9 cellular contexts compared by ENCODE assay signal in genomic region chr19:41367848-41368301, GRCh38. TPM values are rescaled to one million over a fixed set of nuclear protein-coding genes. Genes with fewer than 3 reads are reported as not detected.
DNase-seq lines count a peak whose midpoint lies in the region; ATAC-seq and TF ChIP-seq lines count a peak whose summit lies in the region.
"Had no signal": no experiment of that assay in that cellular context is flagged by ENCODE, and none has a peak within 500 bp of the region (broad histone marks: within the 10 kb centered on the region; RNA-seq: fewer than 3 reads in every experiment).

No MANE protein-coding gene starts in this region.

- H3K4me3 Mint-ChIP-seq in progenitor cell of endocrine pancreas (ENCODE audit: low read depth) = no peak overlapping the region
- no peak overlapping the region for H3K4me3 Mint-ChIP-seq in activated CD4-positive, alpha-beta T cell treated with anti-CD3 and anti-CD28 coated beads, Interleukin-2, amount 10 ng/mL, durations not matched to agents 24 days and 14 days
- H3K4me3 Mint-ChIP-seq in CD4-positive, alpha-beta T cell = no peak overlapping the region

- CTCF ChIA-PET in CD4-positive, alpha-beta T cell (lab: Charles Lee) = interaction anchor here (1.2 kb wide), 1 partner anchor 15 kb away, joined by 3 read pairs; no protein-coding TSS in a partner anchor

- DNase-seq in GM04504 (ENCODE audit: low read depth) (peak; percentile 78), NCI-H226 (peak; percentile 75), dedifferentiated amniotic fluid mesenchymal stem cell (ENCODE audit: extremely low spot score) (peak; percentile 91), progenitor cell of endocrine pancreas (ENCODE audit: low spot score, unreplicated experiment) (no peak), NCI-H510A treated with DMSO at 0.1 percent for 48 hours (lab: John Stamatoyannopoulos, UW) (no peak), anterior cingulate cortex (lab: John Stamatoyannopoulos, UW) (no peak)
- no peak for DNase-seq in activated CD4-positive, alpha-beta T cell treated with anti-CD3 and anti-CD28 coated beads, Interleukin-2, amount 10 ng/mL, durations not matched to agents 24 days and 14 days
- DNase-seq in CD4-positive, alpha-beta T cell = no peak
- DNase-seq: nucleus accumbens had no signal

- no peaks in the 10 kb centered on the region for H3K27me3 Mint-ChIP-seq in progenitor cell of endocrine pancreas
- no peaks in the 10 kb centered on the region for H3K27me3 Mint-ChIP-seq in activated CD4-positive, alpha-beta T cell treated with anti-CD3 and anti-CD28 coated beads, Interleukin-2, amount 10 ng/mL, durations not matched to agents 24 days and 14 days
- no peaks in the 10 kb centered on the region for H3K27me3 Mint-ChIP-seq in CD4-positive, alpha-beta T cell

- H3K36me3 Mint-ChIP-seq in progenitor cell of endocrine pancreas (ENCODE audit: insufficient read depth) = peaks cover 3% of the 10 kb centered on the region
- peaks cover 5% of the 10 kb centered on the region for H3K36me3 Mint-ChIP-seq in activated CD4-positive, alpha-beta T cell treated with anti-CD3 and anti-CD28 coated beads, Interleukin-2, amount 10 ng/mL, durations not matched to agents 24 days and 14 days (ENCODE audit: low read depth)
- H3K36me3 Mint-ChIP-seq in CD4-positive, alpha-beta T cell (ENCODE audit: low read depth) = peaks cover 9% of the 10 kb centered on the region

- H3K27me3 ChIP-seq in CD4-positive, alpha-beta T cell (ENCODE audit: control insufficient read depth, insufficient read depth, low read length) = no peaks in the 10 kb centered on the region

- no peaks in the 10 kb centered on the region for H3K9me3 ChIP-seq in CD4-positive, alpha-beta T cell (ENCODE audit: control insufficient read depth, low read length)

- intact Hi-C loops in activated CD4-positive, alpha-beta T cell treated with anti-CD3 and anti-CD28 coated beads, Interleukin-2, amount 10 ng/mL, durations not matched to agents 24 days and 14 days (cut with micrococcal nuclease) = no loop called here
- intact Hi-C loops in CD4-positive, alpha-beta T cell (cut with DNase I, micrococcal nuclease) = no loop called here

- no peak overlapping the region for H3K27ac ChIP-seq in CD4-positive, alpha-beta T cell (ENCODE audit: low read depth, low read length)

- no peaks in the 10 kb centered on the region for H3K9me3 Mint-ChIP-seq in progenitor cell of endocrine pancreas (ENCODE audit: low read depth)
- no peaks in the 10 kb centered on the region for H3K9me3 Mint-ChIP-seq in activated CD4-positive, alpha-beta T cell treated with anti-CD3 and anti-CD28 coated beads, Interleukin-2, amount 10 ng/mL, durations not matched to agents 24 days and 14 days
- no peaks in the 10 kb centered on the region for H3K9me3 Mint-ChIP-seq in CD4-positive, alpha-beta T cell

- no peak for TF ChIP-seq CTCF in progenitor cell of endocrine pancreas (IDR thresholded peaks at IDR 0.05; ENCODE audit: unreplicated experiment)
- no peak for TF ChIP-seq CTCF in CD4-positive, alpha-beta T cell (IDR thresholded peaks at IDR 0.05)

- no peak for ATAC-seq in CD4-positive, alpha-beta T cell (ENCODE audit: poor library complexity)

- POLR2A ChIA-PET in CD4-positive, alpha-beta T cell (lab: Charles Lee) = no interaction called here

- H3K27ac Mint-ChIP-seq in progenitor cell of endocrine pancreas = peak overlapping the region; percentile 24
- H3K27ac Mint-ChIP-seq in activated CD4-positive, alpha-beta T cell treated with anti-CD3 and anti-CD28 coated beads, Interleukin-2, amount 10 ng/mL, durations not matched to agents 24 days and 14 days = no peak overlapping the region
- H3K27ac Mint-ChIP-seq in CD4-positive, alpha-beta T cell = no peak overlapping the region

- H3K4me1 Mint-ChIP-seq in progenitor cell of endocrine pancreas (ENCODE audit: low read depth) = peaks cover 11% of the 10 kb centered on the region
- peaks cover 19% of the 10 kb centered on the region for H3K4me1 Mint-ChIP-seq in activated CD4-positive, alpha-beta T cell treated with anti-CD3 and anti-CD28 coated beads, Interleukin-2, amount 10 ng/mL, durations not matched to agents 24 days and 14 days
- peaks cover 16% of the 10 kb centered on the region for H3K4me1 Mint-ChIP-seq in CD4-positive, alpha-beta T cell (ENCODE audit: low read depth)

RNA-seq across cellular contexts. Expression of gene B9D2, which starts 3.9 kb away (rescaled TPM):
- total RNA-seq in progenitor cell of endocrine pancreas = 8.6 and 10.7 TPM in 2 replicates
- total RNA-seq in activated CD4-positive, alpha-beta T cell treated with anti-CD3 and anti-CD28 coated beads, Interleukin-2, amount 10 ng/mL, durations not matched to agents 24 days and 14 days = 6.3 and 8.6 TPM in 2 replicates
- total RNA-seq in CD4-positive, alpha-beta T cell = 10 to 100 TPM; 21.1 to 26.8 TPM

RNA-seq across cellular contexts. Expression of gene TMEM91, which starts 8.5 kb away (rescaled TPM):
- total RNA-seq in progenitor cell of endocrine pancreas = 12.8 and 14.3 TPM in 2 replicates
- total RNA-seq in activated CD4-positive, alpha-beta T cell treated with anti-CD3 and anti-CD28 coated beads, Interleukin-2, amount 10 ng/mL, durations not matched to agents 24 days and 14 days = 4.2 and 5.8 TPM in 2 replicates
- 1 to 10 TPM; 6.8 to 7.7 TPM for total RNA-seq in CD4-positive, alpha-beta T cell

RNA-seq across cellular contexts. Expression of gene TGFB1, which starts 14.2 kb away (rescaled TPM):
- 4.3 and 5.5 TPM in 2 replicates for total RNA-seq in progenitor cell of endocrine pancreas
- total RNA-seq in activated CD4-positive, alpha-beta T cell treated with anti-CD3 and anti-CD28 coated beads, Interleukin-2, amount 10 ng/mL, durations not matched to agents 24 days and 14 days = 125 and 127 TPM in 2 replicates
- total RNA-seq in CD4-positive, alpha-beta T cell = 100 to 1,000 TPM; 406 to 416 TPM

RNA-seq across cellular contexts. Expression of gene EXOSC5, which starts 29.3 kb away (rescaled TPM):
- total RNA-seq in progenitor cell of endocrine pancreas = 15.4 and 17.0 TPM in 2 replicates
- 65.8 and 69.2 TPM in 2 replicates for total RNA-seq in activated CD4-positive, alpha-beta T cell treated with anti-CD3 and anti-CD28 coated beads, Interleukin-2, amount 10 ng/mL, durations not matched to agents 24 days and 14 days
- 1 to 10 TPM; 6.5 to 7.5 TPM for total RNA-seq in CD4-positive, alpha-beta T cell

RNA-seq across cellular contexts. Expression of gene BCKDHA, which starts 29.7 kb away (rescaled TPM):
- total RNA-seq in progenitor cell of endocrine pancreas = 15.2 and 16.3 TPM in 2 replicates
- 11.4 and 20.1 TPM in 2 replicates for total RNA-seq in activated CD4-positive, alpha-beta T cell treated with anti-CD3 and anti-CD28 coated beads, Interleukin-2, amount 10 ng/mL, durations not matched to agents 24 days and 14 days
- total RNA-seq in CD4-positive, alpha-beta T cell = 10 to 100 TPM; 12.2 to 13.1 TPM

Comparison
In these comparisons a context has a peak if more than half of its experiments do, and no peak if none do; other contexts are left out.
1. DNase-seq: peak in GM04504 (single experiment), NCI-H226 (single experiment) and dedifferentiated amniotic fluid mesenchymal stem cell (single experiment); none in progenitor cell of endocrine pancreas (single experiment), NCI-H510A treated with DMSO at 0.1 percent for 48 hours (single experiment), activated CD4-positive, alpha-beta T cell treated with anti-CD3 and anti-CD28 coated beads, Interleukin-2, amount 10 ng/mL, durations not matched to agents 24 days and 14 days (single experiment), anterior cingulate cortex (0 of 58) and CD4-positive, alpha-beta T cell (0 of 10).
2. RNA of gene TGFB1, which starts 14.2 kb away (total RNA-seq): 406 to 416 TPM in CD4-positive, alpha-beta T cell and 125 to 127 TPM in activated CD4-positive, alpha-beta T cell treated with anti-CD3 and anti-CD28 coated beads, Interleukin-2, amount 10 ng/mL, durations not matched to agents 24 days and 14 days; 4.3 to 5.5 TPM in progenitor cell of endocrine pancreas; every median in the first group is over 10 times any median in the second.